21 cellular contexts compared by ENCODE assay signal in the genomic region with DNA sequence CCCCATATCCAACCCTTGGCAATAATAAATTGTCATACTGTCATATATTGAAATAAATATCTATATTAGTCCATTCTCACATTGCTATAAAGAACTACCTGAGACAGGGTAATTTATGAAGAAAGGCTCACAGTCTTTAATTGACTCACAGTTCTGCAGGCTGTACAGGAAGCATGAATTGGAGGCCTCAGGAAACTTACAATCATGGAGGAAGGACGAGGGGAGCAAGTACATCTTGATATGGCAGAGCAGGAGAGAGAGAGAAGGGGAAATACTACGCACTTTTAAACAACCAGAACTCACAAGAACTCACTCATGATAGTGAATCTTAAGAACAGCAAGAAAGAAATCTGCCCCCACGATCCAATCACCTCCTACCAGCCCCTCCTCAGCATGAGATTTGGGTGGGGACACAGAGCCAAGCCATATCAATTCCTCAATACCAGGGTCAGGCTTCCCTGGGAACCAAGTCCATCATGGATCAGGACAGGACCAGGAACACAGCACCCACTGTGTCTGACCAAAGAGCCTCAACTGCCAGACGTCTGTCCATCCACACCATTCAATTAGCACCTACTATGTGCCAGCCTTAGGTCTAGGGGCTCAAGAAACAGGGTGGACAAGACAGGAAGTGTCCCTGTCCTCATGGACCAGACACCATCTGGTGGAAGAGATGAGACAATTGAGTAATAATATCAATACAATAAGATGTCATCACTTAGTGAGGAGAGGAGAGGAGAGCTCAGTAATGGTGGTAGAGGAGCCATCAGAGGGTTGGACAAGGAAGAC.
"Had no signal": no experiment of that assay in that cellular context is flagged by ENCODE, and none has a peak within 500 bp of the region (broad histone marks: within the 10 kb centered on the region; RNA-seq: fewer than 3 reads in every experiment).

No MANE protein-coding gene starts in this region.

- FAIRE-seq: bronchial epithelial cell had no signal

- H2AFZ ChIP-seq: PC-9 had no signal

- H3K36me3 Mint-ChIP-seq: activated naive CD4-positive, alpha-beta T cell treated with anti-CD3 and anti-CD28 coated beads, Interleukin-2, amount 50 U/mL, for 24 hours had no signal

- H3K27me3 Mint-ChIP-seq: activated CD4-positive, alpha-beta T cell treated with anti-CD3 and anti-CD28 coated beads for 36 hours; activated naive CD4-positive, alpha-beta T cell treated with anti-CD3 and anti-CD28 coated beads, Interleukin-2, amount 50 U/mL, for 24 hours had no signal

- H3K27ac Mint-ChIP-seq: activated CD4-positive, alpha-beta memory T cell treated with anti-CD3 and anti-CD28 coated beads, Interleukin-2, amount 10 ng/mL, durations not matched to agents 7 days and 5 days; activated CD4-positive, alpha-beta T cell treated with anti-CD3 and anti-CD28 coated beads for 36 hours; activated naive CD4-positive, alpha-beta T cell treated with anti-CD3 and anti-CD28 coated beads, Interleukin-2, amount 50 U/mL, for 24 hours; activated T-helper 1 cell treated with anti-CD3 and anti-CD28 coated beads, Interleukin-12 subunit alpha, Interleukin-12 subunit beta, Interleukin-2, Interleukin-4 antibody, amounts not matched to agents 30 ng/mL and 10 ng/mL and 1 ng/mL, durations not matched to agents 14 hours and 24 hours and 36 hours had no signal

- H3K4me3 Mint-ChIP-seq: activated CD4-positive, alpha-beta memory T cell treated with anti-CD3 and anti-CD28 coated beads, Interleukin-2, amount 10 ng/mL, durations not matched to agents 7 days and 5 days; activated CD4-positive, alpha-beta T cell treated with anti-CD3 and anti-CD28 coated beads for 36 hours; activated naive CD4-positive, alpha-beta T cell treated with anti-CD3 and anti-CD28 coated beads, Interleukin-2, amount 50 U/mL, for 24 hours; activated T-helper 1 cell treated with anti-CD3 and anti-CD28 coated beads, Interleukin-12 subunit alpha, Interleukin-12 subunit beta, Interleukin-2, Interleukin-4 antibody, amounts not matched to agents 30 ng/mL and 10 ng/mL and 1 ng/mL, durations not matched to agents 14 hours and 24 hours and 36 hours had no signal

- DNase-seq: activated CD4-positive, alpha-beta memory T cell treated with anti-CD3 and anti-CD28 coated beads, Interleukin-2, amount 10 ng/mL, durations not matched to agents 7 days and 5 days; activated CD4-positive, alpha-beta T cell treated with anti-CD3 and anti-CD28 coated beads for 36 hours; activated CD4-positive, alpha-beta T cell treated with anti-CD3 and anti-CD28 coated beads, Interleukin-2, amount 50 U/mL, for 1 hour; activated CD8-positive, alpha-beta memory T cell treated with anti-CD3 and anti-CD28 coated beads, Interleukin-2, amount 50 U/mL, for 48 hours; activated effector memory CD4-positive, alpha-beta T cell treated with Interleukin-2 at 50 U/mL for 16 hours; activated naive CD4-positive, alpha-beta T cell; activated T-cell treated with anti-CD3 and anti-CD28 coated beads, Interleukin-2, amount 50 U/mL, for 1 hour; central memory CD4-positive, alpha-beta T cell; MM.1S; NCI-H146; NCI-H187 treated with DMSO at 0.1 percent for 48 hours; NCI-H2081 treated with DMSO at 0.1 percent for 48 hours; NCI-H446; NCI-H524; PC-9; T-helper 1 cell had no signal

- H3K27ac ChIP-seq: PC-9, SK-N-MC, VCaP had no signal

- ATAC-seq: activated CD4-positive, alpha-beta T cell treated with anti-CD3 and anti-CD28 coated beads for 36 hours had no signal

- H3K4me2 ChIP-seq: PC-9 had no signal

- H3K9me3 Mint-ChIP-seq: activated CD4-positive, alpha-beta memory T cell treated with anti-CD3 and anti-CD28 coated beads, Interleukin-2, amount 10 ng/mL, durations not matched to agents 7 days and 5 days; activated naive CD4-positive, alpha-beta T cell treated with anti-CD3 and anti-CD28 coated beads, Interleukin-2, amount 50 U/mL, for 24 hours; activated T-helper 1 cell treated with anti-CD3 and anti-CD28 coated beads, Interleukin-12 subunit alpha, Interleukin-12 subunit beta, Interleukin-2, Interleukin-4 antibody, amounts not matched to agents 30 ng/mL and 10 ng/mL and 1 ng/mL, durations not matched to agents 14 hours and 24 hours and 36 hours had no signal

- H3K4me3 ChIP-seq: PC-9, SK-N-MC had no signal

- H3K4me1 Mint-ChIP-seq: activated CD4-positive, alpha-beta memory T cell treated with anti-CD3 and anti-CD28 coated beads, Interleukin-2, amount 10 ng/mL, durations not matched to agents 7 days and 5 days; activated naive CD4-positive, alpha-beta T cell treated with anti-CD3 and anti-CD28 coated beads, Interleukin-2, amount 50 U/mL, for 24 hours had no signal
